ENCODE assay signal across 19 cellular contexts in genomic region chr3:124540550-124541201, GRCh38.
DNase-seq lines count a peak whose midpoint lies in the region; ATAC-seq and TF ChIP-seq lines count a peak whose summit lies in the region.
"Had no signal": no experiment of that assay in that cellular context is flagged by ENCODE, and none has a peak within 500 bp of the region (broad histone marks: within the 10 kb centered on the region; RNA-seq: fewer than 3 reads in every experiment).

No MANE protein-coding gene starts in this region.

- no peak overlapping the region for H3K4me3 ChIP-seq in right cardiac atrium (ENCODE audit: low read length)
- H3K4me3 ChIP-seq in heart left ventricle: no peak overlapping the region
- H3K4me3 ChIP-seq in left ventricle myocardium inferior: peak overlapping the region; percentile 8
- H3K4me3 ChIP-seq: A549; BLaER1 treated with 17β-estradiol and CSF1 and Interleukin-3, amounts not matched to agents 10 nM and 100 nM had no signal

- H3K9me3 ChIP-seq in right cardiac atrium (ENCODE audit: control insufficient read depth, low read length) (no peaks in the 10 kb centered on the region), heart left ventricle (no peaks in the 10 kb centered on the region), left ventricle myocardium inferior (replicated peaks) (no peaks in the 10 kb centered on the region)
- H3K9me3 ChIP-seq: A549; BLaER1 treated with 17β-estradiol and CSF1 and Interleukin-3, amounts not matched to agents 10 nM and 100 nM; Caco-2 had no signal

- ATAC-seq in Right ventricle myocardium inferior (peak; percentile 79), right cardiac atrium (no peak), heart left ventricle (peak; percentile 74 to 95 (median 88)), omental fat pad (ENCODE audit: low FRiP score) (no peak)
- ATAC-seq: A549; CD8-positive, alpha-beta T cell had no signal

- H3K27me3 ChIP-seq in right cardiac atrium (ENCODE audit: control insufficient read depth, insufficient read depth) (no peaks in the 10 kb centered on the region), heart left ventricle (no peaks in the 10 kb centered on the region), left ventricle myocardium inferior (ENCODE audit: low read depth) (no peaks in the 10 kb centered on the region)
- H3K27me3 ChIP-seq: BLaER1 treated with 17β-estradiol and CSF1 and Interleukin-3, amounts not matched to agents 10 nM and 100 nM had no signal

- TF ChIP-seq POLR2A in heart left ventricle (IDR thresholded peaks at IDR 0.05): no peak

- H3K27ac ChIP-seq in right cardiac atrium (ENCODE audit: low read length): no peak overlapping the region
- peak overlapping the region in 8 of 12 donors; percentile 9 to 64 (median 23) for H3K27ac ChIP-seq in heart left ventricle
- H3K27ac ChIP-seq in left ventricle myocardium inferior (replicated peaks): peak overlapping the region; percentile 68
- H3K27ac ChIP-seq: 22Rv1; A549; BLaER1 treated with 17β-estradiol and CSF1 and Interleukin-3, amounts not matched to agents 10 nM and 100 nM; C4-2B had no signal

- intact Hi-C loops in Right ventricle myocardium inferior (cut with DNase I) (no loop called here), right cardiac atrium (cut with DNase I) (no loop called here), heart left ventricle (cut with DNase I) (loop anchor here in 1 of 10 donors (10.0 kb wide), 1 partner anchor 186 kb away; no protein-coding TSS in a partner anchor), cardiac septum (cut with DNase I) (loop anchor here (10.0 kb wide), 1 partner anchor 506 kb away; the partner anchor contains the start of gene KALRN), left ventricle myocardium inferior (cut with micrococcal nuclease) (loop anchor here (10.0 kb wide), 1 partner anchor 46 kb away; no protein-coding TSS in a partner anchor)

- TF ChIP-seq CTCF in heart left ventricle (IDR thresholded peaks at IDR 0.05): no peak
- no peak for TF ChIP-seq CTCF in left ventricle myocardium inferior (IDR thresholded peaks at IDR 0.05; ENCODE audit: borderline replicate concordance)
- no peak for TF ChIP-seq CTCF in omental fat pad (IDR thresholded peaks at IDR 0.05)

- no peaks in the 10 kb centered on the region for H3K4me1 ChIP-seq in right cardiac atrium (ENCODE audit: control insufficient read depth, insufficient read depth, low read length)
- H3K4me1 ChIP-seq in heart left ventricle: peaks cover 0 to 9% (median 0%) of the 10 kb centered on the region in 12 donors
- H3K4me1 ChIP-seq in left ventricle myocardium inferior: peaks cover 8% of the 10 kb centered on the region
- H3K4me1 ChIP-seq: A549, Caco-2 had no signal

- H3K36me3 ChIP-seq in heart left ventricle: no peaks in the 10 kb centered on the region
- H3K36me3 ChIP-seq in left ventricle myocardium inferior: no peaks in the 10 kb centered on the region
- H3K36me3 ChIP-seq: BLaER1 treated with 17β-estradiol and CSF1 and Interleukin-3, amounts not matched to agents 10 nM and 100 nM had no signal

- WGBS in right cardiac atrium: 72% methylated on average over 6 of the region's 6 CpGs
- WGBS in heart left ventricle, 4 donors: 62 to 67% (median 66%) methylated on average over 6 of the region's 6 CpGs

- DNase-seq in Right ventricle myocardium inferior (ENCODE audit: missing footprints) (no peak), right cardiac atrium (no peak), heart left ventricle (peak in 2 of 5 donors; percentile 33 to 35), cardiac septum (ENCODE audit: low spot score) (no peak), left ventricle myocardium inferior (no peak), superior temporal gyrus (ENCODE audit: extremely low spot score) (peak; percentile 46), kidney glomerular epithelial cell (lab: John Stamatoyannopoulos, UW) (no peak), omental fat pad (ENCODE audit: low spot score) (no peak)
- DNase-seq: AML-193; Caco-2; Calu3; CD4-positive, alpha-beta T cell; CD8-positive, alpha-beta T cell; DMS79 treated with DMSO at 0.1 percent for 48 hours; GF-D8 had no signal

Comparison
In these comparisons a context has a peak if more than half of its experiments do, and no peak if none do; other contexts are left out.
1. ATAC-seq: peak in Right ventricle myocardium inferior (single experiment) and heart left ventricle (4 of 4); none in right cardiac atrium (0 of 2) and omental fat pad (single experiment).
2. intact Hi-C loops: an anchor here in cardiac septum (10.0 kb wide) and left ventricle myocardium inferior (10.0 kb wide); none called in Right ventricle myocardium inferior and right cardiac atrium.